30 cellular contexts compared by ENCODE assay signal in the genomic region with DNA sequence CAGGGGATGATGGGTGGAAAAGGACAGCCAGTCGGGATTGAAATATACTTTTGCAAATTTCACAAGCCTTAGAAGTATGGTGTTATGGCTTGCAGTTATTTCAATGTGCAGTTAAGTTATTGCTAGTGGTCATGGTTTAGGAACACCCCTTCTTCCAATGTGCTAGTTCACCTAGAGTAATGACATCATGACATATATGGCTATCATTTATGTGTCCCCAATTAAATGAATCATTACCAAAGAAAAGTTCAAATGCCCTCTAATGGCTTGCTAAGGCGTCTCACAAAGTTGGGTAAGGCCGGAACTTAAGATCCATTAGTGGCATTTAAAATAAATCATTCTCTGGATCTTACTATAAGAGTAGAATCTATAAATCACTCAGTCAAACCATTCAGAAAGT.
"Had no signal": no experiment of that assay in that cellular context is flagged by ENCODE, and none has a peak within 500 bp of the region (broad histone marks: within the 10 kb centered on the region; RNA-seq: fewer than 3 reads in every experiment).

No MANE protein-coding gene starts in this region.

- H3K27ac ChIP-seq: neutrophil, psoas muscle, skin epidermis, spleen, suprapubic skin, testis, tibial artery, upper lobe of right lung, uterus had no signal

- H3K36me3 ChIP-seq: neutrophil, pancreas, spleen, suprapubic skin, tibial artery, transverse colon, upper lobe of right lung, uterus had no signal

- H3K4me2 ChIP-seq: smooth muscle cell had no signal

- H3K36me3 Mint-ChIP-seq: naive thymus-derived CD8-positive, alpha-beta T cell; natural killer cell treated with Interleukin-12 subunit alpha and Interleukin-12 subunit beta and Interleukin-15 and Interleukin-18, amount 100 ng/mL, for 72 hours; type B pancreatic cell had no signal

- ATAC-seq: naive thymus-derived CD8-positive, alpha-beta T cell; natural killer cell treated with Interleukin-12 subunit alpha and Interleukin-12 subunit beta and Interleukin-15 and Interleukin-18, amount 100 ng/mL, for 72 hours; psoas muscle; right cardiac atrium; sciatic nerve; stimulated activated memory B cell treated with anti-CD40 and anti-IgM and Interleukin-4, amounts not matched to agents 10 μg/mL and 1 μg/mL and 100 μg/mL, for 72 hours; stimulated activated naive CD8-positive, alpha-beta T cell treated with anti-CD3 and anti-CD28 coated beads, Interleukin-15, amount 100 ng/mL, for 72 hours; stimulated activated naive CD8-positive, alpha-beta T cell treated with anti-CD3 and anti-CD28 coated beads, Interleukin-15, Interleukin-2, amounts not matched to agents 100 U/mL and 50 U/mL, for 24 hours had no signal

- DNase-seq: naive thymus-derived CD8-positive, alpha-beta T cell; nephron progenitor cell; nucleus accumbens; pancreas; psoas muscle; right cardiac atrium; spleen; stimulated activated CD4-positive, alpha-beta T cell treated with anti-CD3 and anti-CD28 coated beads, Interleukin-12 subunit alpha, Interleukin-12 subunit beta, amount 100 ng/mL, for 4 hours; stimulated activated CD4-positive, alpha-beta T cell treated with anti-CD3 and anti-CD28 coated beads, Interleukin-1b, Interleukin-23, amount 100 ng/mL, for 48 hours; stimulated activated CD4-positive, alpha-beta T cell treated with anti-CD3 and anti-CD28 coated beads, Interleukin-4, amount 100 ng/mL, for 1 hour; stimulated activated CD4-positive, alpha-beta T cell treated with anti-CD3 and anti-CD28 coated beads, Interleukin-4, amount 100 ng/mL, for 4 hours; stimulated activated CD8-positive, alpha-beta memory T cell treated with anti-CD3 and anti-CD28 coated beads, Interleukin-4, amount 100 ng/mL, for 48 hours; stimulated activated naive CD4-positive, alpha-beta T cell; stimulated activated naive CD8-positive, alpha-beta T cell treated with anti-CD3 and anti-CD28 coated beads, Interleukin-15, amount 100 ng/mL, for 72 hours; stimulated activated naive CD8-positive, alpha-beta T cell treated with anti-CD3 and anti-CD28 coated beads, Interleukin-15, Interleukin-2, amounts not matched to agents 100 U/mL and 50 U/mL, for 24 hours; substantia nigra; testis; tibial artery; transverse colon; upper lobe of right lung; uterus had no signal

- H3K4me3 Mint-ChIP-seq: naive thymus-derived CD8-positive, alpha-beta T cell; natural killer cell treated with Interleukin-12 subunit alpha and Interleukin-12 subunit beta and Interleukin-15 and Interleukin-18, amount 100 ng/mL, for 72 hours; nephron progenitor cell; neural crest cell; stimulated activated memory B cell treated with anti-CD40 and anti-IgM and Interleukin-4, amounts not matched to agents 10 μg/mL and 1 μg/mL and 100 μg/mL, for 72 hours; stimulated activated naive CD8-positive, alpha-beta T cell treated with anti-CD3 and anti-CD28 coated beads, Interleukin-15, amount 100 ng/mL, for 72 hours had no signal

- H3K9me3 ChIP-seq: neutrophil, pancreas, psoas muscle, spleen, suprapubic skin, testis, tibial artery, transverse colon, upper lobe of right lung, uterus had no signal

- H3K4me1 Mint-ChIP-seq: naive thymus-derived CD8-positive, alpha-beta T cell; stimulated activated memory B cell treated with anti-CD40 and anti-IgM and Interleukin-4, amounts not matched to agents 10 μg/mL and 1 μg/mL and 100 μg/mL, for 72 hours; stimulated activated naive CD8-positive, alpha-beta T cell treated with anti-CD3 and anti-CD28 coated beads, Interleukin-15, amount 100 ng/mL, for 72 hours had no signal

- H3K27me3 ChIP-seq: neutrophil, pancreas, spleen, suprapubic skin, testis, tibial artery, transverse colon, upper lobe of right lung, uterus had no signal

- H3K27me3 Mint-ChIP-seq: natural killer cell treated with Interleukin-12 subunit alpha and Interleukin-12 subunit beta and Interleukin-15 and Interleukin-18, amount 100 ng/mL, for 72 hours; stimulated activated memory B cell treated with anti-CD40 and anti-IgM and Interleukin-4, amounts not matched to agents 10 μg/mL and 1 μg/mL and 100 μg/mL, for 72 hours; stimulated activated naive CD8-positive, alpha-beta T cell treated with anti-CD3 and anti-CD28 coated beads, Interleukin-15, amount 100 ng/mL, for 72 hours; type B pancreatic cell had no signal

- H3K4me3 ChIP-seq: pancreas, psoas muscle, skin epidermis, smooth muscle cell, spleen, suprapubic skin, testis, tibial artery, transverse colon, upper lobe of right lung, uterus had no signal

- H3K9me3 Mint-ChIP-seq: natural killer cell treated with Interleukin-12 subunit alpha and Interleukin-12 subunit beta and Interleukin-15 and Interleukin-18, amount 100 ng/mL, for 72 hours; nephron progenitor cell; type B pancreatic cell had no signal

- H3K4me1 ChIP-seq: psoas muscle, spleen, suprapubic skin, testis, tibial artery, upper lobe of right lung, uterus had no signal

- H3K27ac Mint-ChIP-seq: naive thymus-derived CD8-positive, alpha-beta T cell; natural killer cell treated with Interleukin-12 subunit alpha and Interleukin-12 subunit beta and Interleukin-15 and Interleukin-18, amount 100 ng/mL, for 72 hours; nephron progenitor cell; stimulated activated memory B cell treated with anti-CD40 and anti-IgM and Interleukin-4, amounts not matched to agents 10 μg/mL and 1 μg/mL and 100 μg/mL, for 72 hours; stimulated activated naive CD8-positive, alpha-beta T cell treated with anti-CD3 and anti-CD28 coated beads, Interleukin-15, amount 100 ng/mL, for 72 hours had no signal
